25 cellular contexts compared by ENCODE assay signal in genomic region chr21:45581322-45581712, GRCh38. TPM values are rescaled to one million over a fixed set of nuclear protein-coding genes. Genes with fewer than 3 reads are reported as not detected.
DNase-seq lines count a peak whose midpoint lies in the region; ATAC-seq and TF ChIP-seq lines count a peak whose summit lies in the region.
"Had no signal": no experiment of that assay in that cellular context is flagged by ENCODE, and none has a peak within 500 bp of the region (broad histone marks: within the 10 kb centered on the region; RNA-seq: fewer than 3 reads in every experiment).

No MANE protein-coding gene starts in this region.

- H3K27ac ChIP-seq in colonic mucosa (no peak overlapping the region), osteoblast (ENCODE audit: low read depth, low read length) (no peak overlapping the region)
- H3K27ac ChIP-seq: vagina had no signal

- peaks cover 17% of the 10 kb centered on the region for H3K27me3 Mint-ChIP-seq in stimulated activated memory B cell treated with anti-CD40 and anti-IgM and Interleukin-4, amounts not matched to agents 10 μg/mL and 1 μg/mL and 100 μg/mL, for 72 hours
- peaks cover 4% of the 10 kb centered on the region for H3K27me3 Mint-ChIP-seq in activated T-helper 1 cell treated with anti-CD3 and anti-CD28 coated beads, Interleukin-12 subunit alpha, Interleukin-12 subunit beta, Interleukin-2, Interleukin-4 antibody, amounts not matched to agents 30 ng/mL and 10 ng/mL and 1 ng/mL, durations not matched to agents 14 hours and 24 hours and 36 hours (ENCODE audit: insufficient read depth)
- H3K27me3 Mint-ChIP-seq: activated naive CD4-positive, alpha-beta T cell treated with anti-CD3 and anti-CD28 coated beads, Interleukin-2, amount 50 U/mL, for 24 hours had no signal

- H2AFZ ChIP-seq in osteoblast (ENCODE audit: low read length): no peak overlapping the region

- DNase-seq in activated effector memory CD4-positive, alpha-beta T cell treated with anti-CD3 and anti-CD28 coated beads, Interleukin-2, amount 50 U/mL, for 16 hours: peak; percentile 57
- DNase-seq in activated effector memory CD4-positive, alpha-beta T cell treated with Interleukin-2 at 50 U/mL for 16 hours: no peak
- DNase-seq in colonic mucosa: peak; percentile 12
- peak; percentile 84 for DNase-seq in osteoblast (ENCODE audit: insufficient read length, low spot score, missing footprints)
- DNase-seq in stimulated activated CD4-positive, alpha-beta T cell treated with anti-CD3 and anti-CD28 coated beads, Interleukin-4, amount 100 ng/mL, for 4 hours: no peak
- DNase-seq in activated T-helper 1 cell treated with anti-CD3 and anti-CD28 coated beads, Interleukin-12 subunit alpha, Interleukin-12 subunit beta, Interleukin-2, Interleukin-4 antibody, amounts not matched to agents 30 ng/mL and 10 ng/mL and 1 ng/mL, durations not matched to agents 14 hours and 24 hours and 36 hours (ENCODE audit: low spot score): no peak
- DNase-seq: activated CD4-positive, alpha-beta T cell treated with anti-CD3 and anti-CD28 coated beads for 4 hours; CD8-positive, alpha-beta memory T cell; effector memory CD4-positive, alpha-beta T cell; EL; erythroblast; glutamatergic neuron; H9; left ventricle myocardium superior; naive B cell; NCI-H1048; Right ventricle myocardium superior; stimulated activated CD4-positive, alpha-beta T cell treated with anti-CD3 and anti-CD28 coated beads, Interleukin-15, amount 100 ng/mL, for 24 hours; stimulated activated naive B cell treated with anti-CD40 and anti-IgM and Interleukin-4, amounts not matched to agents 10 μg/mL and 1 μg/mL and 100 μg/mL, for 72 hours; T-helper 2 cell had no signal

- H3K27ac Mint-ChIP-seq in stimulated activated memory B cell treated with anti-CD40 and anti-IgM and Interleukin-4, amounts not matched to agents 10 μg/mL and 1 μg/mL and 100 μg/mL, for 72 hours: no peak overlapping the region
- no peak overlapping the region for H3K27ac Mint-ChIP-seq in activated T-helper 1 cell treated with anti-CD3 and anti-CD28 coated beads, Interleukin-12 subunit alpha, Interleukin-12 subunit beta, Interleukin-2, Interleukin-4 antibody, amounts not matched to agents 30 ng/mL and 10 ng/mL and 1 ng/mL, durations not matched to agents 14 hours and 24 hours and 36 hours
- H3K27ac Mint-ChIP-seq: activated naive CD4-positive, alpha-beta T cell treated with anti-CD3 and anti-CD28 coated beads, Interleukin-2, amount 50 U/mL, for 24 hours; CD8-positive, alpha-beta memory T cell; H9; mesothelial cell of epicardium; naive B cell; stimulated activated naive B cell treated with anti-CD40 and anti-IgM and Interleukin-4, amounts not matched to agents 10 μg/mL and 1 μg/mL and 100 μg/mL, for 72 hours had no signal

- no peaks in the 10 kb centered on the region for H3K36me3 Mint-ChIP-seq in stimulated activated memory B cell treated with anti-CD40 and anti-IgM and Interleukin-4, amounts not matched to agents 10 μg/mL and 1 μg/mL and 100 μg/mL, for 72 hours
- peaks cover under 1% of the 10 kb centered on the region for H3K36me3 Mint-ChIP-seq in activated T-helper 1 cell treated with anti-CD3 and anti-CD28 coated beads, Interleukin-12 subunit alpha, Interleukin-12 subunit beta, Interleukin-2, Interleukin-4 antibody, amounts not matched to agents 30 ng/mL and 10 ng/mL and 1 ng/mL, durations not matched to agents 14 hours and 24 hours and 36 hours (ENCODE audit: low read depth)
- H3K36me3 Mint-ChIP-seq: mesothelial cell of epicardium had no signal

- no peak overlapping the region for H3K4me3 Mint-ChIP-seq in stimulated activated memory B cell treated with anti-CD40 and anti-IgM and Interleukin-4, amounts not matched to agents 10 μg/mL and 1 μg/mL and 100 μg/mL, for 72 hours
- H3K4me3 Mint-ChIP-seq in activated T-helper 1 cell treated with anti-CD3 and anti-CD28 coated beads, Interleukin-12 subunit alpha, Interleukin-12 subunit beta, Interleukin-2, Interleukin-4 antibody, amounts not matched to agents 30 ng/mL and 10 ng/mL and 1 ng/mL, durations not matched to agents 14 hours and 24 hours and 36 hours: no peak overlapping the region
- H3K4me3 Mint-ChIP-seq: activated naive CD4-positive, alpha-beta T cell treated with anti-CD3 and anti-CD28 coated beads, Interleukin-2, amount 50 U/mL, for 24 hours; CD8-positive, alpha-beta memory T cell; H9; mesothelial cell of epicardium; stimulated activated naive B cell treated with anti-CD40 and anti-IgM and Interleukin-4, amounts not matched to agents 10 μg/mL and 1 μg/mL and 100 μg/mL, for 72 hours had no signal

- peaks cover 7% of the 10 kb centered on the region for H3K9me3 Mint-ChIP-seq in stimulated activated memory B cell treated with anti-CD40 and anti-IgM and Interleukin-4, amounts not matched to agents 10 μg/mL and 1 μg/mL and 100 μg/mL, for 72 hours
- peaks cover 29% of the 10 kb centered on the region for H3K9me3 Mint-ChIP-seq in activated T-helper 1 cell treated with anti-CD3 and anti-CD28 coated beads, Interleukin-12 subunit alpha, Interleukin-12 subunit beta, Interleukin-2, Interleukin-4 antibody, amounts not matched to agents 30 ng/mL and 10 ng/mL and 1 ng/mL, durations not matched to agents 14 hours and 24 hours and 36 hours

- TF ChIP-seq CTCF in colonic mucosa (IDR thresholded peaks at IDR 0.05) (no peak), osteoblast (IDR thresholded peaks at IDR 0.05; ENCODE audit: extremely low read depth, low read depth, low read length) (no peak)

- H3K27me3 ChIP-seq in colonic mucosa (no peaks in the 10 kb centered on the region), osteoblast (ENCODE audit: insufficient read depth, low read length) (peaks cover 4% of the 10 kb centered on the region)
- H3K27me3 ChIP-seq: vagina had no signal

- H3K4me3 ChIP-seq in colonic mucosa (no peak overlapping the region), osteoblast (ENCODE audit: insufficient read depth, low read length) (no peak overlapping the region)
- H3K4me3 ChIP-seq: K562, vagina had no signal

- H3K36me3 ChIP-seq in colonic mucosa (no peaks in the 10 kb centered on the region), osteoblast (ENCODE audit: insufficient read depth, low read length) (no peaks in the 10 kb centered on the region)
- H3K36me3 ChIP-seq: vagina had no signal

- intact Hi-C loops in colonic mucosa (cut with DNase I): no loop called here
- intact Hi-C loops in activated T-helper 1 cell treated with anti-CD3 and anti-CD28 coated beads, Interleukin-12 subunit alpha, Interleukin-12 subunit beta, Interleukin-2, Interleukin-4 antibody, amounts not matched to agents 30 ng/mL and 10 ng/mL and 1 ng/mL, durations not matched to agents 14 hours and 24 hours and 36 hours (cut with micrococcal nuclease): no loop called here

- H3K9me3 ChIP-seq in colonic mucosa (no peaks in the 10 kb centered on the region), osteoblast (ENCODE audit: low read depth, low read length) (peaks cover 2% of the 10 kb centered on the region)

- no peaks in the 10 kb centered on the region for H4K20me1 ChIP-seq in osteoblast (ENCODE audit: insufficient read depth, low read length)

- H3K4me2 ChIP-seq in osteoblast (ENCODE audit: insufficient read depth, low read length): no peak overlapping the region

- H3K79me2 ChIP-seq in osteoblast (ENCODE audit: insufficient read depth, low read length): no peaks in the 10 kb centered on the region

- H3K4me1 ChIP-seq in colonic mucosa: no peaks in the 10 kb centered on the region
- no peaks in the 10 kb centered on the region for H3K4me1 ChIP-seq in osteoblast (ENCODE audit: insufficient read depth, low read length)
- H3K4me1 ChIP-seq: vagina had no signal

- no peaks in the 10 kb centered on the region for H3K4me1 Mint-ChIP-seq in stimulated activated memory B cell treated with anti-CD40 and anti-IgM and Interleukin-4, amounts not matched to agents 10 μg/mL and 1 μg/mL and 100 μg/mL, for 72 hours
- no peaks in the 10 kb centered on the region for H3K4me1 Mint-ChIP-seq in activated T-helper 1 cell treated with anti-CD3 and anti-CD28 coated beads, Interleukin-12 subunit alpha, Interleukin-12 subunit beta, Interleukin-2, Interleukin-4 antibody, amounts not matched to agents 30 ng/mL and 10 ng/mL and 1 ng/mL, durations not matched to agents 14 hours and 24 hours and 36 hours (ENCODE audit: low read depth)
- H3K4me1 Mint-ChIP-seq: activated naive CD4-positive, alpha-beta T cell treated with anti-CD3 and anti-CD28 coated beads, Interleukin-2, amount 50 U/mL, for 24 hours; CD8-positive, alpha-beta memory T cell; H9; mesothelial cell of epicardium; stimulated activated naive B cell treated with anti-CD40 and anti-IgM and Interleukin-4, amounts not matched to agents 10 μg/mL and 1 μg/mL and 100 μg/mL, for 72 hours had no signal

- no peak overlapping the region for H3K9ac ChIP-seq in colonic mucosa (ENCODE audit: low read depth in 2 of 2, low read length in 2 of 2)

- no peak for ATAC-seq in stimulated activated memory B cell treated with anti-CD40 and anti-IgM and Interleukin-4, amounts not matched to agents 10 μg/mL and 1 μg/mL and 100 μg/mL, for 72 hours
- ATAC-seq: K562; left ventricle myocardium superior; stimulated activated naive B cell treated with anti-CD40 and anti-IgM and Interleukin-4, amounts not matched to agents 10 μg/mL and 1 μg/mL and 100 μg/mL, for 72 hours had no signal

RNA-seq across cellular contexts. Expression of gene SLC19A1, which starts 39.1 kb away (rescaled TPM):
- 10 to 100 TPM; 10.7 to 25.3 TPM for total RNA-seq in colonic mucosa
- 2.9 and 3.2 TPM in 2 replicates for total RNA-seq in osteoblast
- 104 and 105 TPM in 2 replicates for total RNA-seq in activated T-helper 1 cell treated with anti-CD3 and anti-CD28 coated beads, Interleukin-12 subunit alpha, Interleukin-12 subunit beta, Interleukin-2, Interleukin-4 antibody, amounts not matched to agents 30 ng/mL and 10 ng/mL and 1 ng/mL, durations not matched to agents 14 hours and 24 hours and 36 hours

Comparison
In these comparisons a context has a peak if more than half of its experiments do, and no peak if none do; other contexts are left out.
1. DNase-seq: peak in activated effector memory CD4-positive, alpha-beta T cell treated with anti-CD3 and anti-CD28 coated beads, Interleukin-2, amount 50 U/mL, for 16 hours (single experiment), colonic mucosa (single experiment) and osteoblast (single experiment); none in activated effector memory CD4-positive, alpha-beta T cell treated with Interleukin-2 at 50 U/mL for 16 hours (single experiment), stimulated activated CD4-positive, alpha-beta T cell treated with anti-CD3 and anti-CD28 coated beads, Interleukin-4, amount 100 ng/mL, for 4 hours (0 of 2) and activated T-helper 1 cell treated with anti-CD3 and anti-CD28 coated beads, Interleukin-12 subunit alpha, Interleukin-12 subunit beta, Interleukin-2, Interleukin-4 antibody, amounts not matched to agents 30 ng/mL and 10 ng/mL and 1 ng/mL, durations not matched to agents 14 hours and 24 hours and 36 hours (single experiment).